Comparison of ENCODE assay signal across 29 cellular contexts in the genomic region with DNA sequence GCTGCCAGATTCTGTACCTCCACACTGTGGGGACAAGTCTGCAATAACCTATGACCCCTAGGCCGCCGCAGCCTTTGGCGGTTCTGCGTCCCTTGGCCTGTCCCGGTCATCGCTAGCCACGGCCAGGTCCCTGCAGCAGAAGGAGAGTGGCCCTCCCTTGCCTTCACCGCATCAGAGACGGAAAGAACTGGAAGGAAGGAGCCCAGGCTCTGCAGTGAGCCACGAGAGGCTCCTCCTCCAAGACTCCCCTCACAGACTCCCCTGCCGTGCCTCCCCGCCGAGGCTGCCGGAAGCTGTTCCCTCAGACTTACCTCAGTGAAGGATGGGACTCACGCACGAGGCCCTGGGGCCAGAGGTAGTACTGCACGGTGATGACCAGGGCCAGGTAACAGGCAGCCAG. TPM values are rescaled to one million over a fixed set of nuclear protein-coding genes. Genes with fewer than 3 reads are reported as not detected.
"Had no signal": no experiment of that assay in that cellular context is flagged by ENCODE, and none has a peak within 500 bp of the region (broad histone marks: within the 10 kb centered on the region; RNA-seq: fewer than 3 reads in every experiment).

No MANE protein-coding gene starts in this region.

- H3K36me3 ChIP-seq: esophagus squamous epithelium, lower lobe of right lung, ovary, sigmoid colon, thoracic aorta, transverse colon, vagina had no signal

- H3K27me3 ChIP-seq: ovary, transverse colon, vagina had no signal

- H3K36me3 Mint-ChIP-seq: natural killer cell had no signal

- H3K4me1 ChIP-seq: esophagus squamous epithelium, lower lobe of right lung, psoas muscle, sigmoid colon, transverse colon, vagina had no signal

- H3K4me3 Mint-ChIP-seq: effector memory CD8-positive, alpha-beta T cell; natural killer cell; stimulated activated naive B cell treated with anti-CD40 and anti-IgM and Interleukin-4, amounts not matched to agents 10 μg/mL and 1 μg/mL and 100 μg/mL, for 72 hours; stimulated activated naive CD8-positive, alpha-beta T cell treated with anti-CD3 and anti-CD28 coated beads, Interleukin-15, Interleukin-2, amounts not matched to agents 100 ng/mL and 50 ng/mL, for 24 hours had no signal

- FAIRE-seq: endometrium, frontal cortex, keratinocyte had no signal

- H3K27ac Mint-ChIP-seq: effector memory CD8-positive, alpha-beta T cell; natural killer cell; stimulated activated naive B cell treated with anti-CD40 and anti-IgM and Interleukin-4, amounts not matched to agents 10 μg/mL and 1 μg/mL and 100 μg/mL, for 72 hours; stimulated activated naive CD8-positive, alpha-beta T cell treated with anti-CD3 and anti-CD28 coated beads, Interleukin-15, Interleukin-2, amounts not matched to agents 100 ng/mL and 50 ng/mL, for 24 hours had no signal

- H3K27ac ChIP-seq: esophagus squamous epithelium, lower lobe of right lung, ovary, psoas muscle, sigmoid colon, thoracic aorta, transverse colon, vagina had no signal

- H3K9me3 Mint-ChIP-seq: effector memory CD8-positive, alpha-beta T cell; natural killer cell had no signal

- DNase-seq: cortex of kidney; effector memory CD8-positive, alpha-beta T cell; erythroblast; esophagus squamous epithelium; head of caudate nucleus; left ventricle myocardium superior; lower lobe of right lung; natural killer cell; nucleus accumbens; ovary; psoas muscle; right cardiac atrium; sigmoid colon; stimulated activated CD4-positive, alpha-beta T cell treated with anti-CD3 and anti-CD28 coated beads, Interleukin-4, amount 100 ng/mL, for 4 hours; stimulated activated naive B cell treated with anti-CD40 and anti-IgM and Interleukin-4, amounts not matched to agents 10 μg/mL and 1 μg/mL and 100 μg/mL, for 72 hours; transverse colon had no signal

- H3K4me3 ChIP-seq: esophagus squamous epithelium, lower lobe of right lung, ovary, psoas muscle, sigmoid colon, thoracic aorta, transverse colon, vagina had no signal

- H3K9me3 ChIP-seq: ovary, psoas muscle, transverse colon, vagina had no signal

- ATAC-seq: effector memory CD8-positive, alpha-beta T cell; natural killer cell; psoas muscle; stimulated activated naive B cell treated with anti-CD40 and anti-IgM and Interleukin-4, amounts not matched to agents 10 μg/mL and 1 μg/mL and 100 μg/mL, for 72 hours had no signal

RNA-seq across cellular contexts. Expression of a gene that starts 11.0 kb away (rescaled TPM):
- total RNA-seq: dermis microvascular lymphatic vessel endothelial cell, esophagus squamous epithelium, frontal cortex, glomerular endothelial cell, lower lobe of right lung, mononuclear cell, natural killer cell, renal cortical epithelial cell, sigmoid colon, skeletal muscle tissue, thoracic aorta, transverse colon, ureter, vagina had no signal
- polyA plus RNA-seq: keratinocyte, neural cell, right cardiac atrium, sigmoid colon had no signal
